In the genomic region with DNA sequence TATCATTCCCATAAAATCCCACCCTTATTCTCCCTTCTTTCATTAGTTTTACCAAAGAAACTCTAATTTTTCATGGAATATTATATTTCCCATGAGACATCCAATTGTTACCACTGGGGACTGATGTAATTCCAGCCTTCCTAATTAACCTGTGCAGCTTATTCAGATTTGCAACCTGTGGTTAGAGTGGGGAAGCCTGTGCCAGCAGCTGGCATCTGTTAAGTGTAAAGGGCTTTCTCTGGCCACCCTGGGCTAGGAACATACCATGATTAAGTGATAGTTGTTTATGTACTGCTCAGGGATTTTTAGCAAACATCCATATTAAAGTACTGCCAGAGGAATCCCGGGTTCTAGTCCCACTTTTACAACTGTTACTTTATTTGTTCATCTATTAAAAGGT, we compare ENCODE assay signal across 18 cellular contexts.
"Had no signal": no experiment of that assay in that cellular context is flagged by ENCODE, and none has a peak within 500 bp of the region (broad histone marks: within the 10 kb centered on the region; RNA-seq: fewer than 3 reads in every experiment).

No MANE protein-coding gene starts in this region.

- H3K36me3 Mint-ChIP-seq: activated naive CD8-positive, alpha-beta T cell had no signal

- DNase-seq: activated CD4-positive, alpha-beta T cell treated with anti-CD3 and anti-CD28 coated beads, Interleukin-2, amount 50 U/mL, for 1 hour; activated CD8-positive, alpha-beta memory T cell treated with anti-CD3 and anti-CD28 coated beads for 24 hours; activated CD8-positive, alpha-beta memory T cell treated with anti-CD3 and anti-CD28 coated beads, Interleukin-2, amount 50 U/mL, for 48 hours; activated gamma-delta T cell treated with Interleukin-2 at 50 U/mL for 16 hours; dermis blood vessel endothelial cell; effector memory CD4-positive, alpha-beta T cell; heart left ventricle; left lung; mammary epithelial cell; occipital lobe; posterior cingulate gyrus; stimulated activated CD4-positive, alpha-beta T cell treated with anti-CD3 and anti-CD28 coated beads, Interleukin-12 subunit alpha, Interleukin-12 subunit beta, amount 100 ng/mL, for 4 hours; stimulated activated CD4-positive, alpha-beta T cell treated with anti-CD3 and anti-CD28 coated beads, Interleukin-1b, Interleukin-23, amount 100 ng/mL, for 48 hours; stimulated activated CD8-positive, alpha-beta memory T cell treated with anti-CD3 and anti-CD28 coated beads, Interleukin-4, amount 100 ng/mL, for 48 hours; stimulated activated naive CD4-positive, alpha-beta T cell had no signal

- H3K4me1 ChIP-seq: esophagus muscularis mucosa, gastroesophageal sphincter, heart left ventricle, left lung had no signal

- H3K4me3 ChIP-seq: esophagus muscularis mucosa, gastroesophageal sphincter, heart left ventricle, left lung had no signal

- H3K36me3 ChIP-seq: esophagus muscularis mucosa, gastroesophageal sphincter, heart left ventricle, left lung had no signal

- H3K4me3 Mint-ChIP-seq: activated naive CD8-positive, alpha-beta T cell had no signal

- H3K27ac ChIP-seq: esophagus muscularis mucosa, gastroesophageal sphincter, heart left ventricle, left lung had no signal

- ATAC-seq: gastroesophageal sphincter, heart left ventricle, left lung had no signal

- H3K27me3 Mint-ChIP-seq: activated naive CD8-positive, alpha-beta T cell had no signal

- H3K27ac Mint-ChIP-seq: activated naive CD8-positive, alpha-beta T cell had no signal

- H3K27me3 ChIP-seq: esophagus muscularis mucosa, gastroesophageal sphincter, heart left ventricle, left lung had no signal
